ENCODE assay signal across 1 cellular context in genomic region chr5:170411100-170411499, GRCh38.
TF ChIP-seq lines count a peak whose summit lies in the region.

No MANE protein-coding gene starts in this region.

TF ChIP-seq in K562, 482 proteins besides CTCF, POLR2A, EP300 and RAD21:
- TF ChIP-seq ZNF507 (tag; conservative IDR thresholded peaks at IDR 0.05): no peak
- 0 out of 2 replicates have a peak, but pooled peaks have one; percentile 86 for TF ChIP-seq PTBP1 (IDR thresholded peaks at IDR 0.05; ENCODE audit: low read depth, low read length)
- TF ChIP-seq RBM15 (IDR thresholded peaks at IDR 0.05; ENCODE audit: insufficient read depth, low read length): no peak
- no peak for TF ChIP-seq SPI1 (IDR thresholded peaks at IDR 0.05; ENCODE audit: borderline replicate concordance, low read depth, low read length)
- TF ChIP-seq CHAMP1 (IDR thresholded peaks at IDR 0.05): no peak
- no peak for TF ChIP-seq NFE2L1 (tag; IDR thresholded peaks at IDR 0.05; ENCODE audit: borderline replicate concordance, low read depth)
- TF ChIP-seq RCOR1 (IDR thresholded peaks at IDR 0.05; ENCODE audit: borderline replicate concordance in 1 of 2, low read depth in 2 of 2, low read length in 2 of 2): peak in 1 of 2 experiments; percentile 61; a peak in 1 of 4 replicates
- TF ChIP-seq RBM25 (IDR thresholded peaks at IDR 0.05; ENCODE audit: low read depth, low read length, severe bottlenecking): peak; percentile 92
- TF ChIP-seq BCOR (IDR thresholded peaks at IDR 0.05): peak; percentile 79
- peak; percentile 63; the same call in 1 of the 2 replicates for TF ChIP-seq ADNP (tag; IDR thresholded peaks at IDR 0.05)
- TF ChIP-seq SMARCA5 (IDR thresholded peaks at IDR 0.05): peak; percentile 91
- peak in 1 of 2 experiments; percentile 68; a peak in 2 of 3 replicates for TF ChIP-seq CBX3 (IDR thresholded peaks at IDR 0.05; ENCODE audit: borderline replicate concordance in 1 of 2, low read length in 2 of 2)
- TF ChIP-seq ZNF584 (CRISPR knock-in tag; IDR thresholded peaks at IDR 0.05; ENCODE audit: low read depth): no peak
- peak; percentile 58 to 74 for TF ChIP-seq KDM1A (IDR thresholded peaks at IDR 0.05)
- no peak for TF ChIP-seq ZC3H11A (IDR thresholded peaks at IDR 0.05; ENCODE audit: low read depth, low read length)
- TF ChIP-seq DACH1 (IDR thresholded peaks at IDR 0.05; ENCODE audit: partially characterized antibody): peak; percentile 19
- peak; percentile 37; the same call in 1 of the 2 replicates for TF ChIP-seq HDAC2 (IDR thresholded peaks at IDR 0.05)
- peak; percentile 76 for TF ChIP-seq ESRRA (IDR thresholded peaks at IDR 0.05; ENCODE audit: borderline replicate concordance, low read depth)
- no peak for TF ChIP-seq ZNF551 (CRISPR knock-in tag; IDR thresholded peaks at IDR 0.05)
